8 cellular contexts compared by ENCODE assay signal in the genomic region with DNA sequence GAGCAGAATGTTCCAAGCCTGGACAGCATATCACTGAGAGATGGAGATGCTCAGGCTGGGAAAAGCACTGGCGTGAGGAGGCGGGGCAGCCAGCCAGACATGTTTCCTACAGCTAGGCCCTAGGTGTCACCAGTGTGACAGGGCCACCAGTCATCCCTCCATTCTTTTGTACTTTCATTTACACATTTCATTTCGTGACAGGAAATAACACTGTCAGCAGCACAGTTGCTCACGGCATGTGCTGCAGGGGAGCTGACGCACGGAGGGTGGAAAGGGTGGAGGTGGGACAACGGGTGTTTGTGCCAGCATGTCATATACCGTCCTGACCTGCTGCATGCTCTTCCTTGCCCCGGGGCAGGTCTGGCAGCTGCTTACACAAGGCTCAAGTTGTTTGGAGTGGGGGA. TPM values are rescaled to one million over a fixed set of nuclear protein-coding genes. Genes with fewer than 3 reads are reported as not detected.
DNase-seq lines count a peak whose midpoint lies in the region; ATAC-seq and TF ChIP-seq lines count a peak whose summit lies in the region.

No MANE protein-coding gene starts in this region.

- CTCF ChIA-PET in RWPE1 (lab: Yijun Ruan, JAX) = interaction anchor here (0.5 to 1.5 kb wide), 10 partner anchors 8 to 1722 kb away, joined by 3 to 5 read pairs (median 3); no protein-coding TSS in a partner anchor

- peaks cover 6% of the 10 kb centered on the region for H3K36me3 Mint-ChIP-seq in natural killer cell

- intact Hi-C loops in natural killer cell (cut with micrococcal nuclease) (loop anchor here (1.0 to 5.0 kb wide), 6 partner anchors 8 to 1369 kb away; a partner anchor contains a TSS), head of caudate nucleus (cut with DNase I) (no loop called here)

- peak overlapping the region; percentile 64 for H3K27ac ChIP-seq in RWPE1

- peak overlapping the region; percentile 94 to 98 for H3K27ac Mint-ChIP-seq in natural killer cell

- H3K4me3 Mint-ChIP-seq in natural killer cell = peak overlapping the region; percentile 69

- DNase-seq in RWPE1 (ENCODE audit: low spot score) = no peak
- DNase-seq in activated naive CD4-positive, alpha-beta T cell treated with Interleukin-2 at 50 U/mL for 16 hours = peak; percentile 86
- peak; percentile 85 for DNase-seq in natural killer cell
- no peak for DNase-seq in OCI-M2 (lab: John Stamatoyannopoulos, UW; ENCODE audit: unreplicated experiment)
- no peak for DNase-seq in NCI-H1694 (lab: John Stamatoyannopoulos, UW)
- DNase-seq in head of caudate nucleus = no peak

- POLR2A ChIA-PET in RWPE1 (lab: Yijun Ruan, JAX; ENCODE audit: low non-redundant PET) = no interaction called here

- TF ChIP-seq CTCF in RWPE1 (conservative IDR thresholded peaks at IDR 0.05; ENCODE audit: low read depth) = no peak
- TF ChIP-seq CTCF in natural killer cell (IDR thresholded peaks at IDR 0.05) = no peak

- no peaks in the 10 kb centered on the region for H3K9me3 Mint-ChIP-seq in natural killer cell

- H3K4me1 Mint-ChIP-seq in natural killer cell = peaks cover 59 to 63% of the 10 kb centered on the region in 2 donors

- no peaks in the 10 kb centered on the region for H3K27me3 Mint-ChIP-seq in natural killer cell (ENCODE audit: low read depth in 2 of 2)

- ATAC-seq in GM18861 (IDR thresholded peaks at IDR 0.05; ENCODE audit: unreplicated experiment) (peak; percentile 94), HG02852 (IDR thresholded peaks at IDR 0.05; ENCODE audit: unreplicated experiment) (peak; percentile 83), natural killer cell (peak; percentile 86 to 97 (median 89))

RNA-seq across cellular contexts. Expression of a gene that starts 14.8 kb away (rescaled TPM):
- total RNA-seq in natural killer cell = 100 to 1,000 TPM; 204 to 326 (median 230) TPM

Comparison
In these comparisons a context has a peak if more than half of its experiments do, and no peak if none do; other contexts are left out.
1. DNase-seq: peak in activated naive CD4-positive, alpha-beta T cell treated with Interleukin-2 at 50 U/mL for 16 hours (single experiment) and natural killer cell (single experiment); none in RWPE1 (single experiment), OCI-M2 (single experiment), NCI-H1694 (single experiment) and head of caudate nucleus (0 of 42).
2. Peak in every context shown above with its lines, with median percentiles within 50 percentile points of each other: ATAC-seq.